ENCODE assay signal across 14 cellular contexts in the genomic region with DNA sequence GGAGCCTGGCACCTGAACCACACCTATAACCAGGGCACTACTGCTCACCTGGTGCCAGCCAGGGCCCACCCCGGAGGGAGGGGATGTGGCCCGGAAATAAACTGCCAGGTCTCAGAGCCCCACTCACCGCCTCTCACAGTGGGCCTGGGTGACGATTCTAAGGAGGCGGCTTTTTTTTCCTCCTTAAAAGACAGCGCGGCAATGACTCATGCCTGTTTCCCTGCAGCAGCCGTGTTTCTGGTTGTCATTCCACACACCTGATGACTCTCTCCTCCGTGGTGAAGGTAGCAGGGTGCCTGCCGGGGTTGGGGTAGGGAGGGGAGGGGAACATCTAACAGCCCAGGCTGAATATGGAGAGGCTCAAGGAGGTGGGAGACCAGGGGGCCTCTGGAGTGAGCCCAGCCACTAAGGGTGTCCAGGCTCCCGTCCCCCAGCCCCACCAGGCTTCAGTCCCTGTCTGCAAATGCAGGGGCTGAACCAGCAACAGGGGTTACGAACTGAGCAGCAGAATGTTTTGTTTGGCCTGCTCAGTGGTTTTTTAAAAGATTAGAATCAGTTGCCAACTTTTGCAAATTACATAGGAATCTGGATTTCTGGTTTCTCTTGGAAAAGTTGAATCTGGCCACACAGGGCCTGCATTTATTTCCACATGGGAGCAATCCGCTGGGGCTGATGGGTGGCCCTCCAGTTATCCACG.
A peak's percentile ranks its signal among the peaks of the same experiment; 100 is the strongest.
DNase-seq lines count a peak whose midpoint lies in the region; TF ChIP-seq lines count a peak whose summit lies in the region.
"Had no signal": no experiment of that assay in that cellular context is flagged by ENCODE, and none has a peak within 500 bp of the region (broad histone marks: within the 10 kb centered on the region; RNA-seq: fewer than 3 reads in every experiment).

No MANE protein-coding gene starts in this region.

- DNase-seq in EH (ENCODE audit: low read depth) (peak; percentile 28), M059J (ENCODE audit: low read depth) (peak; percentile 20), choroid plexus epithelial cell (ENCODE audit: low read depth) (peak; percentile 9), posterior cingulate gyrus (peak in 6 of 10 donors; percentile 15 to 89 (median 62)), HuH-7.5 (ENCODE audit: low spot score) (no peak), CD14-positive monocyte (ENCODE audit: low spot score) (no peak)
- DNase-seq in activated CD8-positive, alpha-beta memory T cell treated with anti-CD3 and anti-CD28 coated beads, Interleukin-2, amount 50 U/mL, for 4 hours = no peak
- DNase-seq: DMS153, MG63, NCI-H2029 treated with DMSO at 0.1 percent for 48 hours, NCI-H526, SJCRH30, SW 1271 had no signal

- TF ChIP-seq CTCF in choroid plexus epithelial cell (conservative IDR thresholded peaks at IDR 0.05; ENCODE audit: low read depth, low read length) = no peak
- no peak for TF ChIP-seq CTCF in CD14-positive monocyte (IDR thresholded peaks at IDR 0.05)

- H3K27me3 Mint-ChIP-seq in CD14-positive monocyte (ENCODE audit: low read depth in 3 of 3) = peaks cover 1 to 5% (median 2%) of the 10 kb centered on the region in 3 donors

- H3K9me3 Mint-ChIP-seq in CD14-positive monocyte = no peaks in the 10 kb centered on the region
- H3K9me3 Mint-ChIP-seq: GM23338 had no signal

- no peak overlapping the region for H3K4me3 ChIP-seq in choroid plexus epithelial cell (ENCODE audit: low read depth, low read length)
- H3K4me3 ChIP-seq: GM23338, MG63, SJCRH30 had no signal

- H3K4me1 Mint-ChIP-seq in CD14-positive monocyte = no peaks in the 10 kb centered on the region

- intact Hi-C loops in posterior cingulate gyrus (cut with DNase I) (no loop called here), CD14-positive monocyte (cut with micrococcal nuclease) (no loop called here)

- H3K36me3 Mint-ChIP-seq in CD14-positive monocyte = no peaks in the 10 kb centered on the region

- H3K4me3 Mint-ChIP-seq in CD14-positive monocyte = no peak overlapping the region
- H3K4me3 Mint-ChIP-seq: GM23338 had no signal

- H3K27ac Mint-ChIP-seq in CD14-positive monocyte = no peak overlapping the region
- H3K27ac Mint-ChIP-seq: GM23338 had no signal

Comparison
In these comparisons a context has a peak if more than half of its experiments do, and no peak if none do; other contexts are left out.
1. DNase-seq: peak in EH (single experiment), M059J (single experiment), choroid plexus epithelial cell (single experiment) and posterior cingulate gyrus (6 of 10); none in HuH-7.5 (single experiment), CD14-positive monocyte (single experiment) and activated CD8-positive, alpha-beta memory T cell treated with anti-CD3 and anti-CD28 coated beads, Interleukin-2, amount 50 U/mL, for 4 hours (single experiment).